Comparison of ENCODE assay signal across 18 cellular contexts in genomic region chr3:8682850-8683574, GRCh38. TPM values are rescaled to one million over a fixed set of nuclear protein-coding genes. Genes with fewer than 3 reads are reported as not detected.
DNase-seq lines count a peak whose midpoint lies in the region; ATAC-seq, FAIRE-seq and TF ChIP-seq lines count a peak whose summit lies in the region.
"Not testable (repeated sequence)": the region's sequence is repeated elsewhere in the genome, so short reads cannot be mapped to it uniquely, and the experiment has no call there.
"Had no signal": no experiment of that assay in that cellular context is flagged by ENCODE, and none has a peak within 500 bp of the region (broad histone marks: within the 10 kb centered on the region; RNA-seq: fewer than 3 reads in every experiment).

No MANE protein-coding gene starts in this region.

- not testable (repeated sequence) for TF ChIP-seq POLR2A in IMR-90 (IDR thresholded peaks at IDR 0.05; ENCODE audit: low read depth, low read length); HepG2 (IDR thresholded peaks at IDR 0.05; ENCODE audit: insufficient read depth in 1 of 2, low read depth in 2 of 2, low read length in 2 of 2)

- WGBS in IMR-90 (ENCODE audit: extremely low coverage in 2 of 2, insufficient read length in 1 of 2), 2 experiments, result 66% methylated on average over 5 of the region's 19 CpGs; no CpG with 5 or more reads in 1 of the 2 experiments
- 69% methylated on average over 19 of the region's 19 CpGs for WGBS in HepG2 (ENCODE audit: low lambda C conversion rate)

- ATAC-seq in IMR-90 (ENCODE audit: low read depth); Panc1; activated CD8-positive, alpha-beta T cell treated with anti-CD3 and anti-CD28 coated beads for 36 hours; HepG2: not testable (repeated sequence)

- H3K14ac ChIP-seq in IMR-90 (replicated peaks; ENCODE audit: low read depth, low read length), result not testable (repeated sequence)

- not testable (repeated sequence) for H4K5ac ChIP-seq in IMR-90 (ENCODE audit: low read depth, low read length)

- not testable (repeated sequence) for TF ChIP-seq RAD21 in IMR-90 (IDR thresholded peaks at IDR 0.05; ENCODE audit: low read length); HepG2 (CRISPR knock-in tag; IDR thresholded peaks at IDR 0.05)

- DNase-seq in Caco-2; IMR-90; Panc1 (ENCODE audit: low read depth, low spot score); chondrocyte (ENCODE audit: low spot score); HepG2 (ENCODE audit: low spot score); type B pancreatic cell (ENCODE audit: extremely low spot score, unreplicated experiment): not testable (repeated sequence)
- DNase-seq in activated CD8-positive, alpha-beta T cell treated with anti-CD3 and anti-CD28 coated beads for 36 hours, result peak; percentile 44

- not testable (repeated sequence) for H3K9me1 ChIP-seq in IMR-90 (ENCODE audit: insufficient read depth, low read length)

- in situ Hi-C loops in IMR-90 (cut with MboI; ENCODE audit: low sequenced_read_pairs); Panc1 (cut with HindIII; ENCODE audit: low pct_unique_long_range_greater_than_20kb, low sequenced_read_pairs); HepG2 (cut with HindIII; ENCODE audit: extremely low pct_ligation_motif_present, low pct_unique_long_range_greater_than_20kb): not testable (repeated sequence)

- H3K9me3 Mint-ChIP-seq in Caco-2 (ENCODE audit: unreplicated experiment); activated CD8-positive, alpha-beta T cell treated with anti-CD3 and anti-CD28 coated beads for 36 hours; chondrocyte (ENCODE audit: low read depth); type B pancreatic cell: not testable (repeated sequence)

- not testable (repeated sequence) for H3K4ac ChIP-seq in IMR-90 (ENCODE audit: low read depth, low read length)

- H3K4me2 ChIP-seq in IMR-90 (ENCODE audit: low read depth, low read length), result not testable (repeated sequence)
- H3K4me2 ChIP-seq in HepG2 (ENCODE audit: low read depth, low read length), result peak overlapping the region; percentile 68

- H2BK5ac ChIP-seq in IMR-90 (ENCODE audit: low read depth, low read length, poor library complexity, severe bottlenecking), result not testable (repeated sequence)

- not testable (repeated sequence) for H3K79me2 ChIP-seq in HepG2 (ENCODE audit: insufficient read depth, low read length)

- H3K9ac ChIP-seq in IMR-90 (ENCODE audit: low read depth, low read length), result not testable (repeated sequence)
- H3K9ac ChIP-seq in HepG2 (ENCODE audit: insufficient read depth, low read depth, low read length), result peak overlapping the region; percentile 82

- not testable (repeated sequence) for TF ChIP-seq EP300 in HepG2 (IDR thresholded peaks at IDR 0.05; ENCODE audit: low read depth in 2 of 2, low read length in 2 of 2); HepG2 (CRISPR knock-in tag; IDR thresholded peaks at IDR 0.05; ENCODE audit: borderline replicate concordance)

- not testable (repeated sequence) for H4K8ac ChIP-seq in IMR-90 (ENCODE audit: low read depth in 2 of 2, low read length in 2 of 2)

- not testable (repeated sequence) for H4K20me1 ChIP-seq in IMR-90 (ENCODE audit: insufficient read depth, low read length); HepG2 (ENCODE audit: insufficient read depth, low read length)

- H2BK120ac ChIP-seq in IMR-90 (ENCODE audit: low read depth, low read length), result not testable (repeated sequence)

- not testable (repeated sequence) for H3K9me3 ChIP-seq in Caco-2; IMR-90 (ENCODE audit: control insufficient read depth, insufficient read depth, low read length); Panc1 (ENCODE audit: control insufficient read depth, insufficient read depth, low read depth, low read length); HepG2 (ENCODE audit: low read length)

- POLR2A ChIA-PET in Caco-2 (lab: Charles Lee); IMR-90 (lab: Charles Lee; ENCODE audit: unreplicated experiment); Panc1 (lab: Charles Lee); activated CD8-positive, alpha-beta T cell treated with anti-CD3 and anti-CD28 coated beads for 36 hours (lab: Charles Lee): not testable (repeated sequence)
- POLR2A ChIA-PET in HepG2 (lab: Yijun Ruan, JAX), result interaction anchor here (1.3 to 1.8 kb wide), 3 partner anchors 34 to 58 kb away, joined by 4 to 6 read pairs (median 6); no protein-coding TSS in a partner anchor

- H3K4me3 Mint-ChIP-seq in Caco-2 (ENCODE audit: unreplicated experiment); activated CD8-positive, alpha-beta T cell treated with anti-CD3 and anti-CD28 coated beads for 36 hours; chondrocyte (ENCODE audit: unreplicated experiment); type B pancreatic cell: not testable (repeated sequence)

- dilution Hi-C loops in IMR-90 (cut with HindIII; ENCODE audit: low sequenced_read_pairs, unreplicated experiment), result not testable (repeated sequence)

- not testable (repeated sequence) for H4K91ac ChIP-seq in IMR-90 (ENCODE audit: insufficient read depth, low read depth, low read length)

- H3K36me3 Mint-ChIP-seq in Caco-2 (ENCODE audit: insufficient read depth, unreplicated experiment); activated CD8-positive, alpha-beta T cell treated with anti-CD3 and anti-CD28 coated beads for 36 hours (ENCODE audit: low read depth); chondrocyte (ENCODE audit: low read depth); type B pancreatic cell: not testable (repeated sequence)

- H2BK20ac ChIP-seq in IMR-90 (ENCODE audit: low read depth, low read length), result not testable (repeated sequence)

- H3K79me1 ChIP-seq in IMR-90 (ENCODE audit: low read depth in 1 of 2, low read length in 2 of 2), result not testable (repeated sequence)

- not testable (repeated sequence) for H3K36me3 ChIP-seq in Caco-2 (ENCODE audit: control insufficient read depth, insufficient read depth, low read length); IMR-90 (ENCODE audit: control insufficient read depth, insufficient read depth, low read length); Panc1 (ENCODE audit: control insufficient read depth, insufficient read depth, low read length); HepG2 (replicated peaks in 1 of 2; ENCODE audit: control insufficient read depth in 1 of 2, insufficient read depth in 2 of 2, low read length in 2 of 2)

- not testable (repeated sequence) for H2AK9ac ChIP-seq in IMR-90 (replicated peaks; ENCODE audit: low read depth, low read length, poor library complexity)

- H3K56ac ChIP-seq in IMR-90 (ENCODE audit: extremely low read depth, insufficient read depth, low read length), result not testable (repeated sequence)

- BruUV-seq in Caco-2 (replicated peaks; lab: Mats Ljungman, UMichigan); IMR-90 (replicated peaks; lab: Mats Ljungman, UMichigan); Panc1 (replicated peaks; lab: Mats Ljungman, UMichigan); HepG2 (replicated peaks; lab: Mats Ljungman, UMichigan): not testable (repeated sequence)

- FAIRE-seq in HepG2 (lab: Jason Lieb, UNC), result not testable (repeated sequence)

- not testable (repeated sequence) for H3K27me3 Mint-ChIP-seq in Caco-2 (ENCODE audit: insufficient read depth, unreplicated experiment); activated CD8-positive, alpha-beta T cell treated with anti-CD3 and anti-CD28 coated beads for 36 hours; chondrocyte (ENCODE audit: low read depth); type B pancreatic cell

- not testable (repeated sequence) for H3K27me3 ChIP-seq in Caco-2 (replicated peaks; ENCODE audit: control insufficient read depth, insufficient read depth, low read length); IMR-90 (ENCODE audit: control insufficient read depth, insufficient read depth, low read length); Panc1 (ENCODE audit: control insufficient read depth, insufficient read depth, low read length); HepG2 (ENCODE audit: control insufficient read depth in 1 of 2, insufficient read depth in 2 of 2, low read length in 2 of 2)

- peak overlapping the region; percentile 70 for H3K27ac Mint-ChIP-seq in Caco-2 (ENCODE audit: unreplicated experiment)
- not testable (repeated sequence) for H3K27ac Mint-ChIP-seq in activated CD8-positive, alpha-beta T cell treated with anti-CD3 and anti-CD28 coated beads for 36 hours; chondrocyte (ENCODE audit: unreplicated experiment)
- peak overlapping the region; percentile 66 for H3K27ac Mint-ChIP-seq in type B pancreatic cell

- intact Hi-C loops in Caco-2 (cut with micrococcal nuclease; ENCODE audit: unreplicated experiment), result loop anchor here (1.0 to 5.0 kb wide), 2 partner anchors 20 to 84 kb away; partner anchors contain the start of gene OXTR
- intact Hi-C loops in IMR-90 (cut with micrococcal nuclease); Panc1 (cut with micrococcal nuclease; ENCODE audit: unreplicated experiment); activated CD8-positive, alpha-beta T cell treated with anti-CD3 and anti-CD28 coated beads for 36 hours (cut with micrococcal nuclease): not testable (repeated sequence)
- intact Hi-C loops in HepG2 (cut with micrococcal nuclease; ENCODE audit: unreplicated experiment), result loop anchor here (1.0 kb wide), 1 partner anchor 28 kb away; no protein-coding TSS in a partner anchor

- H3K4me3 ChIP-seq in Caco-2 (ENCODE audit: low read depth, low read length); IMR-90 (ENCODE audit: insufficient read depth, low read depth, low read length); Panc1 (ENCODE audit: low read depth in 2 of 2, low read length in 2 of 2): not testable (repeated sequence)
- H3K4me3 ChIP-seq in HepG2 (replicated peaks in 1 of 3; ENCODE audit: insufficient read depth in 1 of 3, low read depth in 2 of 3, low read length in 3 of 3), result peak overlapping the region in 1 of 3 experiments; percentile 48; a peak in 2 of 6 replicates

- not testable (repeated sequence) for H3K27ac ChIP-seq in IMR-90 (ENCODE audit: insufficient read depth, low read length); Panc1 (ENCODE audit: low read length)
- H3K27ac ChIP-seq in HepG2 (ENCODE audit: extremely low read length, insufficient read depth, low read length), result peak overlapping the region; percentile 91

- H2AK5ac ChIP-seq in IMR-90 (ENCODE audit: low read depth, low read length), result not testable (repeated sequence)

- not testable (repeated sequence) for H3K23ac ChIP-seq in IMR-90 (ENCODE audit: low read depth, low read length)

- H3K4me1 ChIP-seq in Caco-2; IMR-90 (ENCODE audit: control insufficient read depth, insufficient read depth, low read length); Panc1 (ENCODE audit: control insufficient read depth, insufficient read depth, low read length): not testable (repeated sequence)
- peaks cover 37% of the 10 kb centered on the region for H3K4me1 ChIP-seq in HepG2 (ENCODE audit: insufficient read depth, low read length)

- not testable (repeated sequence) for H2BK15ac ChIP-seq in IMR-90 (ENCODE audit: low read depth, low read length)

- H3K4me1 Mint-ChIP-seq in Caco-2 (ENCODE audit: low read depth, unreplicated experiment); activated CD8-positive, alpha-beta T cell treated with anti-CD3 and anti-CD28 coated beads for 36 hours (ENCODE audit: low read depth); chondrocyte (ENCODE audit: low read depth); type B pancreatic cell (ENCODE audit: unreplicated experiment): not testable (repeated sequence)

- not testable (repeated sequence) for H3K18ac ChIP-seq in IMR-90 (ENCODE audit: low read depth, low read length)

- not testable (repeated sequence) for H2AFZ ChIP-seq in IMR-90 (replicated peaks; ENCODE audit: low read length, poor library complexity)
- H2AFZ ChIP-seq in HepG2 (ENCODE audit: low read length), result peak overlapping the region; percentile 12

- CTCF ChIA-PET in Caco-2 (lab: Charles Lee); IMR-90 (lab: Yijun Ruan, JAX); Panc1 (lab: Charles Lee); activated CD8-positive, alpha-beta T cell treated with anti-CD3 and anti-CD28 coated beads for 36 hours (lab: Charles Lee); HepG2 (lab: Yijun Ruan, JAX; ENCODE audit: low intra/inter-chr PET ratio, low total read pairs): not testable (repeated sequence)

- not testable (repeated sequence) for TF ChIP-seq CTCF in Caco-2 (IDR thresholded peaks at IDR 0.05; ENCODE audit: insufficient read depth in 1 of 2, low read depth in 1 of 2, low read length in 1 of 2, severe bottlenecking in 1 of 2, unreplicated experiment in 1 of 2); activated CD8-positive, alpha-beta T cell treated with anti-CD3 and anti-CD28 coated beads for 36 hours (IDR thresholded peaks at IDR 0.05); type B pancreatic cell (conservative IDR thresholded peaks at IDR 0.05)
- TF ChIP-seq CTCF in GM12873 (IDR thresholded peaks at IDR 0.05; ENCODE audit: insufficient read depth, low read depth, low read length, missing control alignments) (peak; percentile 51), IMR-90 (conservative IDR thresholded peaks at IDR 0.05; ENCODE audit: low read depth, low read length) (peak; percentile 15; the same call in 1 of the 2 replicates), Panc1 (IDR thresholded peaks at IDR 0.05) (peak; percentile 48), chondrocyte (IDR thresholded peaks at IDR 0.05) (peak; percentile 25), HepG2 (CRISPR knock-in tag; IDR thresholded peaks at IDR 0.05) (peak; percentile 44)

RNA-seq across cellular contexts. Expression of gene SSUH2, which starts 38.4 kb away (rescaled TPM):
- total RNA-seq in Caco-2 (2022), result 7.6 and 9.4 TPM in 2 replicates
- total RNA-seq in IMR-90 (2012; rRNA removed), result under 0.01 TPM in 1 of 2 replicates, not detected in the other
- 0.10 TPM in 2 replicates for polyA plus RNA-seq in IMR-90 (2012; rRNA removed)
- polyA plus RNA-seq in IMR-90 (2012; cell fraction: cytosol; rRNA removed), result not detected in 2 replicates
- polyA plus RNA-seq in IMR-90 (2012; cell fraction: nucleus; rRNA removed; ENCODE audit: low replicate concordance), result 0.32 and 0.66 TPM in 2 replicates
- not detected for total RNA-seq in Panc1 (2021; ENCODE audit: unreplicated experiment)
- not detected for polyA plus RNA-seq in Panc1 (2012; ENCODE audit: insufficient read length)
- total RNA-seq in activated CD8-positive, alpha-beta T cell treated with anti-CD3 and anti-CD28 coated beads for 36 hours, result under 1 TPM; 0.11 to 0.31 TPM
- total RNA-seq in chondrocyte, result 0.31 TPM in 1 of 3 replicates, not detected in the others
- 36.2 and 38.1 TPM in 2 replicates for total RNA-seq in HepG2 (2016; rRNA removed; fragmentation: Illumina TruSeq; extraction: Trizol)
- 18.7 and 20.4 TPM in 2 replicates for total RNA-seq in HepG2 (2016; cell fraction: cytosol; rRNA removed; fragmentation: Illumina TruSeq; extraction: Trizol; ENCODE audit: low read depth)
- total RNA-seq in HepG2 (2016; cell fraction: insoluble cytoplasmic fraction; rRNA removed; fragmentation: Illumina TruSeq; extraction: Trizol), result 34.9 and 39.3 TPM in 2 replicates
- 36.1 and 39.1 TPM in 2 replicates for total RNA-seq in HepG2 (2016; cell fraction: membrane; rRNA removed; fragmentation: Illumina TruSeq; extraction: Trizol)
- total RNA-seq in HepG2 (2016; cell fraction: nucleus; rRNA removed; fragmentation: Illumina TruSeq; extraction: Trizol), result 27.0 and 32.8 TPM in 2 replicates
- 125 and 136 TPM in 2 replicates for polyA plus RNA-seq in HepG2 (2011; rRNA removed)
- polyA plus RNA-seq in HepG2 (2011; cell fraction: cytosol; rRNA removed), result 88.0 and 109 TPM in 2 replicates
- 335 and 419 TPM in 2 replicates for polyA plus RNA-seq in HepG2 (2011; cell fraction: nucleus; rRNA removed)
- 46.9 and 59.9 TPM in 2 replicates for polyA plus RNA-seq in HepG2 (2012)
- 25.2 and 30.9 TPM in 2 replicates for polyA plus RNA-seq in HepG2 (2016; cell fraction: cytosol; fragmentation: Illumina TruSeq; extraction: Trizol; ENCODE audit: low read depth)
- polyA plus RNA-seq in HepG2 (2016; cell fraction: insoluble cytoplasmic fraction; fragmentation: Illumina TruSeq; extraction: Trizol; ENCODE audit: low read depth), result 49.3 and 54.5 TPM in 2 replicates
- polyA plus RNA-seq in HepG2 (2016; cell fraction: membrane; fragmentation: Illumina TruSeq; extraction: Trizol; ENCODE audit: low read depth), result 43.5 and 51.8 TPM in 2 replicates
- polyA plus RNA-seq in HepG2 (2016; cell fraction: nucleus; fragmentation: Illumina TruSeq; extraction: Trizol; ENCODE audit: insufficient read depth, low read depth), result 77.3 and 79.0 TPM in 2 replicates
- 2.2 and 130 TPM in 2 replicates for polyA minus RNA-seq in HepG2 (2011; rRNA and poly(A)+ RNA removed; ENCODE audit: low replicate concordance)
- 39.6 and 44.4 TPM in 2 replicates for polyA minus RNA-seq in HepG2 (2011; cell fraction: cytosol; rRNA and poly(A)+ RNA removed)
- 64.2 and 69.1 TPM in 2 replicates for polyA minus RNA-seq in HepG2 (2011; cell fraction: nucleus; rRNA and poly(A)+ RNA removed)
- 0.45 and 1.4 TPM in 2 replicates for total RNA-seq in type B pancreatic cell (ENCODE audit: low replicate concordance)
- total RNA-seq: activated CD4-positive, alpha-beta memory T cell treated with anti-CD3 and anti-CD28 coated beads, Interleukin-2, amount 10 ng/mL, durations not matched to agents 7 days and 5 days; left lobe of liver; natural killer cell had no signal
- polyA plus RNA-seq: cardiac muscle cell, CD14-positive monocyte had no signal

RNA-seq across cellular contexts. Expression of gene CAV3, which starts 50.6 kb away (rescaled TPM):
- total RNA-seq in Caco-2 (2022) (not detected in 2 replicates), IMR-90 (2012; rRNA removed) (0.28 and 0.36 TPM in 2 replicates), Panc1 (2021; ENCODE audit: unreplicated experiment) (not detected), chondrocyte (not detected in 3 replicates), HepG2 (2016; rRNA removed; fragmentation: Illumina TruSeq; extraction: Trizol) (not detected in 2 replicates), type B pancreatic cell (ENCODE audit: low replicate concordance) (not detected in 2 replicates)
- polyA plus RNA-seq in IMR-90 (2012; rRNA removed) (0.17 TPM in 1 of 2 replicates, not detected in the other), HepG2 (2011; rRNA removed) (not detected in 2 replicates)
- not detected in 2 replicates for polyA plus RNA-seq in IMR-90 (2012; cell fraction: cytosol; rRNA removed)
- polyA plus RNA-seq in IMR-90 (2012; cell fraction: nucleus; rRNA removed; ENCODE audit: low replicate concordance), result not detected in 2 replicates
- polyA plus RNA-seq in Panc1 (2012; ENCODE audit: insufficient read length), result not detected
- total RNA-seq in activated CD8-positive, alpha-beta T cell treated with anti-CD3 and anti-CD28 coated beads for 36 hours, result not detected
- not detected in 2 replicates for total RNA-seq in HepG2 (2016; cell fraction: cytosol; rRNA removed; fragmentation: Illumina TruSeq; extraction: Trizol; ENCODE audit: low read depth)
- total RNA-seq in HepG2 (2016; cell fraction: insoluble cytoplasmic fraction; rRNA removed; fragmentation: Illumina TruSeq; extraction: Trizol), result not detected in 2 replicates
- not detected in 2 replicates for total RNA-seq in HepG2 (2016; cell fraction: membrane; rRNA removed; fragmentation: Illumina TruSeq; extraction: Trizol)
- total RNA-seq in HepG2 (2016; cell fraction: nucleus; rRNA removed; fragmentation: Illumina TruSeq; extraction: Trizol), result not detected in 2 replicates
- not detected in 2 replicates for polyA plus RNA-seq in HepG2 (2011; cell fraction: cytosol; rRNA removed)
- not detected in 2 replicates for polyA plus RNA-seq in HepG2 (2011; cell fraction: nucleus; rRNA removed)
- polyA plus RNA-seq in HepG2 (2012), result not detected in 2 replicates
- polyA plus RNA-seq in HepG2 (2016; cell fraction: cytosol; fragmentation: Illumina TruSeq; extraction: Trizol; ENCODE audit: low read depth), result not detected in 2 replicates
- polyA plus RNA-seq in HepG2 (2016; cell fraction: insoluble cytoplasmic fraction; fragmentation: Illumina TruSeq; extraction: Trizol; ENCODE audit: low read depth), result not detected in 2 replicates
- polyA plus RNA-seq in HepG2 (2016; cell fraction: membrane; fragmentation: Illumina TruSeq; extraction: Trizol; ENCODE audit: low read depth), result not detected in 2 replicates
- polyA plus RNA-seq in HepG2 (2016; cell fraction: nucleus; fragmentation: Illumina TruSeq; extraction: Trizol; ENCODE audit: insufficient read depth, low read depth), result not detected in 2 replicates
- polyA minus RNA-seq in HepG2 (2011; rRNA and poly(A)+ RNA removed; ENCODE audit: low replicate concordance), result not detected in 2 replicates
- polyA minus RNA-seq in HepG2 (2011; cell fraction: cytosol; rRNA and poly(A)+ RNA removed), result not detected in 2 replicates
- polyA minus RNA-seq in HepG2 (2011; cell fraction: nucleus; rRNA and poly(A)+ RNA removed), result not detected in 2 replicates
- total RNA-seq: activated CD4-positive, alpha-beta memory T cell treated with anti-CD3 and anti-CD28 coated beads, Interleukin-2, amount 10 ng/mL, durations not matched to agents 7 days and 5 days; GM23248; left lobe of liver; natural killer cell; pancreas; T-helper 2 cell treated with Interferon-gamma antibody and Interleukin-4, amounts not matched to agents 100 ng/mL and 5 ng/mL, for 36 hours had no signal
- polyA plus RNA-seq: AG04450, CD14-positive monocyte, pancreas, SK-N-SH had no signal
